In genomic region chr2:8754056-8754790, GRCh38 we compare ENCODE assay signal across 17 cellular contexts.
DNase-seq lines count a peak whose midpoint lies in the region; ATAC-seq and TF ChIP-seq lines count a peak whose summit lies in the region.
"Had no signal": no experiment of that assay in that cellular context is flagged by ENCODE, and none has a peak within 500 bp of the region (broad histone marks: within the 10 kb centered on the region; RNA-seq: fewer than 3 reads in every experiment).

No MANE protein-coding gene starts in this region.

- no peak overlapping the region for H3K9ac ChIP-seq in Karpas-422 (ENCODE audit: low read length)

- H4K20me1 ChIP-seq in Karpas-422 (ENCODE audit: insufficient read depth, low read depth, low read length) = no peaks in the 10 kb centered on the region

- H3K9me2 ChIP-seq in Karpas-422 (replicated peaks; ENCODE audit: insufficient read depth, low read length) = no peaks in the 10 kb centered on the region

- 0 out of 2 replicates have a peak, but pooled peaks cover 3% of the 10 kb centered on the region for H3K36me3 ChIP-seq in Karpas-422 (ENCODE audit: insufficient read depth, low read length)

- no peak overlapping the region for H3K4me2 ChIP-seq in Karpas-422 (ENCODE audit: low read depth, low read length, poor library complexity, severe bottlenecking)
- H3K4me2 ChIP-seq: hepatocyte had no signal

- H3K27me3 ChIP-seq in Karpas-422 (ENCODE audit: low read length) = no peaks in the 10 kb centered on the region
- H3K27me3 ChIP-seq: hepatocyte had no signal

- no peak overlapping the region for H3K27ac ChIP-seq in Karpas-422 (ENCODE audit: low read length)
- H3K27ac ChIP-seq: coronary artery, hepatocyte, skin epidermis had no signal

- peaks cover 46% of the 10 kb centered on the region for H3K9me3 Mint-ChIP-seq in nephron progenitor cell

- DNase-seq in NCI-H1417 (lab: John Stamatoyannopoulos, UW) (peak in 2 of 3 experiments; percentile 62 to 89), NCI-H1417 treated with DMSO at 0.1 percent for 48 hours (lab: John Stamatoyannopoulos, UW) (no peak), amniotic epithelial cell (ENCODE audit: low read depth) (peak; percentile 9), fibroblast of the conjunctiva (ENCODE audit: low read depth) (peak; percentile 10), sciatic nerve (ENCODE audit: low spot score) (no peak), nephron progenitor cell (no peak), Karpas-422 (no peak), omental fat pad (ENCODE audit: low spot score) (no peak)
- DNase-seq: DND-41, mucosa of descending colon, NCI-H187, SHP77 treated with DMSO at 0.1 percent for 48 hours had no signal

- no peak overlapping the region for H3K4me3 ChIP-seq in Karpas-422 (ENCODE audit: low read length)
- H3K4me3 ChIP-seq: coronary artery, hepatocyte, mucosa of descending colon, skin epidermis had no signal

- H3K4me1 Mint-ChIP-seq in nephron progenitor cell = no peaks in the 10 kb centered on the region
- H3K4me1 Mint-ChIP-seq: WTC11 had no signal

- no peak overlapping the region for H3K4me3 Mint-ChIP-seq in nephron progenitor cell
- H3K4me3 Mint-ChIP-seq: activated T-helper 1 cell treated with anti-CD3 and anti-CD28 coated beads, Interleukin-12 subunit alpha, Interleukin-12 subunit beta, Interleukin-2, Interleukin-4 antibody, amounts not matched to agents 30 ng/mL and 10 ng/mL and 1 ng/mL, durations not matched to agents 14 hours and 24 hours and 36 hours; WTC11 had no signal

- no peak overlapping the region for H3K27ac Mint-ChIP-seq in nephron progenitor cell
- H3K27ac Mint-ChIP-seq: activated T-helper 1 cell treated with anti-CD3 and anti-CD28 coated beads, Interleukin-12 subunit alpha, Interleukin-12 subunit beta, Interleukin-2, Interleukin-4 antibody, amounts not matched to agents 30 ng/mL and 10 ng/mL and 1 ng/mL, durations not matched to agents 14 hours and 24 hours and 36 hours; WTC11 had no signal

- H3K36me3 Mint-ChIP-seq in nephron progenitor cell (ENCODE audit: low read depth) = peaks cover 68% of the 10 kb centered on the region

- TF ChIP-seq CTCF in nephron progenitor cell (IDR thresholded peaks at IDR 0.05) (no peak), omental fat pad (IDR thresholded peaks at IDR 0.05) (no peak)

- H2AFZ ChIP-seq in Karpas-422 (ENCODE audit: low read length) = no peak overlapping the region
- H2AFZ ChIP-seq: hepatocyte had no signal

- no peaks in the 10 kb centered on the region for H3K9me3 ChIP-seq in Karpas-422 (ENCODE audit: low read length)

- peaks cover 10% of the 10 kb centered on the region for H3K4me1 ChIP-seq in Karpas-422 (ENCODE audit: low read length)

- no peaks in the 10 kb centered on the region for H3K27me3 Mint-ChIP-seq in nephron progenitor cell (ENCODE audit: low read depth, poor library complexity)

- H3K79me2 ChIP-seq in Karpas-422 (ENCODE audit: low read length) = no peaks in the 10 kb centered on the region
- H3K79me2 ChIP-seq: hepatocyte had no signal

- intact Hi-C loops in sciatic nerve (cut with DNase I) = no loop called here

- ATAC-seq in sciatic nerve (peak; percentile 87), omental fat pad (ENCODE audit: low FRiP score) (no peak)
- ATAC-seq: mucosa of descending colon, WTC11 had no signal

Comparison
In these comparisons a context has a peak if more than half of its experiments do, and no peak if none do; other contexts are left out.
1. DNase-seq: peak in NCI-H1417 (2 of 3), amniotic epithelial cell (single experiment) and fibroblast of the conjunctiva (single experiment); none in NCI-H1417 treated with DMSO at 0.1 percent for 48 hours (single experiment), sciatic nerve (single experiment), nephron progenitor cell (single experiment), Karpas-422 (single experiment) and omental fat pad (single experiment).